Comparison of ENCODE assay signal across 7 cellular contexts in genomic region chr12:47021298-47021697, GRCh38. TPM values are rescaled to one million over a fixed set of nuclear protein-coding genes. Genes with fewer than 3 reads are reported as not detected.
A peak's percentile ranks its signal among the peaks of the same experiment; 100 is the strongest.
DNase-seq lines count a peak whose midpoint lies in the region; ATAC-seq, FAIRE-seq and TF ChIP-seq lines count a peak whose summit lies in the region.

No MANE protein-coding gene starts in this region.

- DNase-seq in EL = peak; percentile 91
- peak; percentile 93 for DNase-seq in HS-5 (ENCODE audit: low read depth)
- peak; percentile 48 for DNase-seq in NOMO-1 treated with DMSO at 0.1 percent for 48 hours (lab: John Stamatoyannopoulos, UW; ENCODE audit: unreplicated experiment)
- DNase-seq in bronchial epithelial cell (ENCODE audit: low read depth) = peak; percentile 95
- no peak for DNase-seq in left lung
- no peak for DNase-seq in upper lobe of left lung

- 50% methylated on average over 2 of the region's 2 CpGs for WGBS in upper lobe of left lung, 2 donors

- H3K9me3 ChIP-seq in left lung (no peaks in the 10 kb centered on the region), upper lobe of left lung (no peaks in the 10 kb centered on the region)

- intact Hi-C loops in left lung (cut with DNase I) = loop anchor here in 1 of 2 donors (10.0 kb wide), 1 partner anchor 676 kb away; no protein-coding TSS in a partner anchor

- H3K27ac ChIP-seq in left lung = no peak overlapping the region
- H3K27ac ChIP-seq in upper lobe of left lung = no peak overlapping the region

- H3K4me1 ChIP-seq in left lung = no peaks in the 10 kb centered on the region
- no peaks in the 10 kb centered on the region for H3K4me1 ChIP-seq in upper lobe of left lung

- H3K4me3 ChIP-seq in bronchial epithelial cell (ENCODE audit: low read depth, low read length) = no peak overlapping the region
- H3K4me3 ChIP-seq in left lung = no peak overlapping the region
- no peak overlapping the region for H3K4me3 ChIP-seq in upper lobe of left lung

- TF ChIP-seq CTCF in bronchial epithelial cell (IDR thresholded peaks at IDR 0.05; ENCODE audit: insufficient read depth, low read length, severe bottlenecking) (peak; percentile 30), left lung (IDR thresholded peaks at IDR 0.05) (peak; percentile 54 to 74), upper lobe of left lung (IDR thresholded peaks at IDR 0.05) (peak; percentile 36 to 74 (median 58))

- H3K36me3 ChIP-seq in bronchial epithelial cell (ENCODE audit: control insufficient read depth, insufficient read depth, low read length) = no peaks in the 10 kb centered on the region
- H3K36me3 ChIP-seq in left lung = no peaks in the 10 kb centered on the region
- no peaks in the 10 kb centered on the region for H3K36me3 ChIP-seq in upper lobe of left lung

- no peak for TF ChIP-seq EP300 in upper lobe of left lung (IDR thresholded peaks at IDR 0.05)

- H3K27me3 ChIP-seq in bronchial epithelial cell (ENCODE audit: control insufficient read depth, insufficient read depth, low read length) (no peaks in the 10 kb centered on the region), left lung (no peaks in the 10 kb centered on the region), upper lobe of left lung (no peaks in the 10 kb centered on the region)

- peak; percentile 76 for ATAC-seq in left lung
- peak; percentile 45 to 67 for ATAC-seq in upper lobe of left lung (ENCODE audit: low FRiP score in 2 of 2)
- no peak for ATAC-seq in GM21737 (IDR thresholded peaks at IDR 0.05; ENCODE audit: unreplicated experiment)

- no peak for FAIRE-seq in bronchial epithelial cell (lab: Jason Lieb, UNC)

- no peak for TF ChIP-seq POLR2A in upper lobe of left lung (IDR thresholded peaks at IDR 0.05)

RNA-seq across cellular contexts. Expression of gene PCED1B, which starts 58.1 kb away (rescaled TPM):
- total RNA-seq in bronchial epithelial cell = 0.51 and 1.3 TPM in 2 replicates
- 1 to 10 TPM; 4.8 to 8.1 TPM for total RNA-seq in left lung
- 10 to 100 TPM in 3 of 6 donors, 1 to 10 TPM in 3; 4.6 to 53.4 (median 11.7) TPM for total RNA-seq in upper lobe of left lung

RNA-seq across cellular contexts. Expression of gene AMIGO2, which starts 58.5 kb away (rescaled TPM):
- total RNA-seq in bronchial epithelial cell = 3.7 and 61.1 TPM in 2 replicates
- 10 to 100 TPM; 15.4 to 17.6 TPM for total RNA-seq in left lung
- 10 to 100 TPM; 16.8 to 27.0 (median 22.2) TPM for total RNA-seq in upper lobe of left lung

Comparison
In these comparisons a context has a peak if more than half of its experiments do, and no peak if none do; other contexts are left out.
1. DNase-seq: peak in EL (single experiment), HS-5 (single experiment), NOMO-1 treated with DMSO at 0.1 percent for 48 hours (single experiment) and bronchial epithelial cell (single experiment); none in left lung (0 of 2) and upper lobe of left lung (0 of 2).
2. Peak in every context shown above with its lines, with median percentiles within 50 percentile points of each other: CTCF ChIP-seq.